Comparison of ENCODE assay signal across 16 cellular contexts in genomic region chr7:149072438-149072775, GRCh38. TPM values are rescaled to one million over a fixed set of nuclear protein-coding genes. Genes with fewer than 3 reads are reported as not detected.
DNase-seq lines count a peak whose midpoint lies in the region; ATAC-seq and TF ChIP-seq lines count a peak whose summit lies in the region.
"Had no signal": no experiment of that assay in that cellular context is flagged by ENCODE, and none has a peak within 500 bp of the region (broad histone marks: within the 10 kb centered on the region; RNA-seq: fewer than 3 reads in every experiment).

No MANE protein-coding gene starts in this region.

- WGBS in right cardiac atrium: 79% methylated on average over 4 of the region's 4 CpGs

- H3K9ac ChIP-seq in iPS-20b (ENCODE audit: low read depth, low read length): peak overlapping the region; percentile 46; the same call in 1 of the 2 replicates
- H3K9ac ChIP-seq: neural progenitor cell had no signal

- no peak for ATAC-seq in right cardiac atrium
- no peak for ATAC-seq in HG03460 (IDR thresholded peaks at IDR 0.05; ENCODE audit: unreplicated experiment)
- ATAC-seq in GM19324 (IDR thresholded peaks at IDR 0.05; ENCODE audit: low FRiP score, unreplicated experiment): no peak
- ATAC-seq in GM21723 (IDR thresholded peaks at IDR 0.05; ENCODE audit: unreplicated experiment): no peak

- H3K9me3 ChIP-seq in left ventricle myocardium inferior (replicated peaks): no peaks in the 10 kb centered on the region
- no peaks in the 10 kb centered on the region for H3K9me3 ChIP-seq in right cardiac atrium (ENCODE audit: control insufficient read depth, low read length)
- H3K9me3 ChIP-seq in iPS-20b (ENCODE audit: insufficient read depth, low read depth, low read length): no peaks in the 10 kb centered on the region
- H3K9me3 ChIP-seq: Caco-2 had no signal

- no peaks in the 10 kb centered on the region for H3K27me3 ChIP-seq in left ventricle myocardium inferior (ENCODE audit: low read depth)
- no peaks in the 10 kb centered on the region for H3K27me3 ChIP-seq in right cardiac atrium (ENCODE audit: control insufficient read depth, insufficient read depth)
- no peaks in the 10 kb centered on the region for H3K27me3 ChIP-seq in iPS-20b (ENCODE audit: insufficient read depth, low read length)
- H3K27me3 ChIP-seq: neural progenitor cell had no signal

- peak overlapping the region; percentile 72 for H3K27ac ChIP-seq in left ventricle myocardium inferior (replicated peaks)
- no peak overlapping the region for H3K27ac ChIP-seq in right cardiac atrium (ENCODE audit: low read length)
- no peak overlapping the region for H3K27ac ChIP-seq in iPS-20b (ENCODE audit: low read length)
- H3K27ac ChIP-seq: neural progenitor cell, WERI-Rb-1 had no signal

- no peak for TF ChIP-seq CTCF in left ventricle myocardium inferior (IDR thresholded peaks at IDR 0.05; ENCODE audit: borderline replicate concordance)
- TF ChIP-seq CTCF in NB4 (IDR thresholded peaks at IDR 0.05; ENCODE audit: low read depth, low read length): no peak

- intact Hi-C loops in left ventricle myocardium inferior (cut with micrococcal nuclease) (no loop called here), right cardiac atrium (cut with DNase I) (no loop called here)

- peaks cover 7% of the 10 kb centered on the region for H3K4me1 ChIP-seq in left ventricle myocardium inferior
- no peaks in the 10 kb centered on the region for H3K4me1 ChIP-seq in right cardiac atrium (ENCODE audit: control insufficient read depth, insufficient read depth, low read length)
- no peaks in the 10 kb centered on the region for H3K4me1 ChIP-seq in iPS-20b (ENCODE audit: insufficient read depth, low read length)
- H3K4me1 ChIP-seq: Caco-2, neural progenitor cell had no signal

- no peak for DNase-seq in left ventricle myocardium inferior
- no peak for DNase-seq in right cardiac atrium
- DNase-seq in NB4 (ENCODE audit: low read depth): no peak
- DNase-seq in NCI-H2081 treated with DMSO at 0.1 percent for 48 hours (lab: John Stamatoyannopoulos, UW): no peak
- DNase-seq: anterior cingulate cortex, EL, HCEC 1CT, NCI-H1092, NCI-H524 treated with DMSO at 0.1 percent for 48 hours had no signal

- TF ChIP-seq POLR2A in NB4 (IDR thresholded peaks at IDR 0.05; ENCODE audit: extremely low read depth, insufficient read length): no peak

- H3K4me3 ChIP-seq in left ventricle myocardium inferior (no peak overlapping the region), right cardiac atrium (ENCODE audit: low read length) (no peak overlapping the region), NB4 (ENCODE audit: low read depth, low read length) (peak overlapping the region; percentile 60), iPS-20b (ENCODE audit: low read length) (no peak overlapping the region)
- H3K4me3 ChIP-seq: neural progenitor cell had no signal

- H3K36me3 ChIP-seq in left ventricle myocardium inferior (peaks cover 50% of the 10 kb centered on the region), iPS-20b (ENCODE audit: insufficient read depth, low read depth, low read length) (peaks cover 61% of the 10 kb centered on the region)

RNA-seq across cellular contexts. Expression of gene ZNF786, which starts 18.1 kb away (rescaled TPM):
- 2.4 TPM for total RNA-seq in left ventricle myocardium inferior
- total RNA-seq in right cardiac atrium: 1 to 10 TPM; 2.5 to 4.1 (median 3.3) TPM
- 2.1 TPM for polyA plus RNA-seq in right cardiac atrium

RNA-seq across cellular contexts. Expression of gene PDIA4, which starts 44.1 kb away (rescaled TPM):
- total RNA-seq in left ventricle myocardium inferior (32.3 TPM), right cardiac atrium (10 to 100 TPM; 33.0 to 69.2 (median 46.3) TPM)
- 24.4 TPM for polyA plus RNA-seq in right cardiac atrium

RNA-seq across cellular contexts. Expression of gene ZNF425, which starts 53.7 kb away (rescaled TPM):
- total RNA-seq in left ventricle myocardium inferior (0.58 TPM), right cardiac atrium (under 1 TPM; 0.72 to 0.99 (median 0.81) TPM)
- 0.50 TPM for polyA plus RNA-seq in right cardiac atrium
